Comparison of ENCODE assay signal across 33 cellular contexts in genomic region chr16:50964491-50964890, GRCh38.
"Had no signal": no experiment of that assay in that cellular context is flagged by ENCODE, and none has a peak within 500 bp of the region (broad histone marks: within the 10 kb centered on the region; RNA-seq: fewer than 3 reads in every experiment).

No MANE protein-coding gene starts in this region.

- DNase-seq: Karpas-422, Kasumi-1, MG63, MM.1S, NCI-H1048, NCI-H1092, NCI-H1092 treated with DMSO at 0.1 percent for 48 hours, NCI-H1105, NCI-H1105 treated with DMSO at 0.1 percent for 48 hours, NCI-H1417, NCI-H1417 treated with DMSO at 0.1 percent for 48 hours, NCI-H1436, NCI-H1436 treated with DMSO at 0.1 percent for 48 hours, NCI-H146, NCI-H1694, NCI-H1694 treated with DMSO at 0.1 percent for 48 hours, NCI-H187, NCI-H187 treated with DMSO at 0.1 percent for 48 hours, NCI-H1930, NCI-H2029, NCI-H2029 treated with DMSO at 0.1 percent for 48 hours, NCI-H2081, NCI-H2081 treated with DMSO at 0.1 percent for 48 hours, NCI-H2107, NCI-H2171, NCI-H2171 treated with DMSO at 0.1 percent for 48 hours, NCI-H2227 treated with DMSO at 0.1 percent for 48 hours, NCI-H226, NCI-H345, NCI-H446, NCI-H446 treated with DMSO at 0.1 percent for 48 hours, NCI-H510A had no signal

- H3K4me3 ChIP-seq: MG63 had no signal

- H3K4me2 ChIP-seq: KMS-11 had no signal

- H3K27ac ChIP-seq: KMS-11 had no signal

- H3K9me3 ChIP-seq: MG63 had no signal

- H3K9ac ChIP-seq: KMS-11 had no signal

- H3K36me3 ChIP-seq: MG63 had no signal

- H3K27me3 ChIP-seq: MG63 had no signal
